ENCODE assay signal across 8 cellular contexts in genomic region chr13:62357887-62358645, GRCh38.
DNase-seq lines count a peak whose midpoint lies in the region; ATAC-seq and TF ChIP-seq lines count a peak whose summit lies in the region.

No MANE protein-coding gene starts in this region.

- no peak for TF ChIP-seq POLR2A in upper lobe of left lung (IDR thresholded peaks at IDR 0.05)

- H3K4me3 ChIP-seq in NT2/D1 (ENCODE audit: insufficient read length, low read depth) (no peak overlapping the region), fibroblast of mammary gland (ENCODE audit: control insufficient read depth, low read depth, low read length) (no peak overlapping the region), upper lobe of left lung (no peak overlapping the region)

- TF ChIP-seq EP300 in upper lobe of left lung (IDR thresholded peaks at IDR 0.05) = no peak

- no peaks in the 10 kb centered on the region for H3K4me1 ChIP-seq in NT2/D1 (ENCODE audit: insufficient read depth, insufficient read length)
- H3K4me1 ChIP-seq in upper lobe of left lung = no peaks in the 10 kb centered on the region

- peak; percentile 86 for ATAC-seq in GM18498 (IDR thresholded peaks at IDR 0.05; ENCODE audit: unreplicated experiment)
- ATAC-seq in HG03039 (IDR thresholded peaks at IDR 0.05; ENCODE audit: unreplicated experiment) = peak; percentile 67
- ATAC-seq in upper lobe of left lung (ENCODE audit: low FRiP score in 2 of 2) = no peak
- no peak for ATAC-seq in GM21526 (IDR thresholded peaks at IDR 0.05; ENCODE audit: low FRiP score, unreplicated experiment)

- no peaks in the 10 kb centered on the region for H3K9me3 ChIP-seq in NT2/D1 (ENCODE audit: insufficient read depth, low read length)
- H3K9me3 ChIP-seq in upper lobe of left lung = peaks cover 0 to 4% (median 0%) of the 10 kb centered on the region in 4 donors

- H3K27ac ChIP-seq in upper lobe of left lung = no peak overlapping the region

- DNase-seq in NT2/D1 (ENCODE audit: low read depth, low spot score) (peak; percentile 58), fibroblast of mammary gland (ENCODE audit: low read depth) (peak; percentile 51), upper lobe of left lung (no peak), NCI-H2107 treated with DMSO at 0.1 percent for 48 hours (lab: John Stamatoyannopoulos, UW; ENCODE audit: unreplicated experiment) (no peak)
- DNase-seq in activated CD4-positive, CD25-positive, alpha-beta regulatory T cell treated with anti-CD3 and anti-CD28 coated beads, Interleukin-2, amount 50 U/mL, for 72 hours = no peak

- no peak overlapping the region for H3K9ac ChIP-seq in NT2/D1 (ENCODE audit: insufficient read length, low read depth)

- TF ChIP-seq CTCF in fibroblast of mammary gland (conservative IDR thresholded peaks at IDR 0.05; ENCODE audit: control insufficient read depth, insufficient read depth, low read depth, low read length) = peak; percentile 49
- no peak for TF ChIP-seq CTCF in upper lobe of left lung (IDR thresholded peaks at IDR 0.05)

- H3K27me3 ChIP-seq in NT2/D1 (ENCODE audit: insufficient read depth, insufficient read length) = no peaks in the 10 kb centered on the region
- no peaks in the 10 kb centered on the region for H3K27me3 ChIP-seq in upper lobe of left lung

- H3K36me3 ChIP-seq in NT2/D1 (ENCODE audit: insufficient read depth, insufficient read length, low read length) (no peaks in the 10 kb centered on the region), upper lobe of left lung (no peaks in the 10 kb centered on the region)

- 30 to 43% methylated on average over 2 of the region's 2 CpGs for WGBS in upper lobe of left lung, 2 donors

Comparison
In these comparisons a context has a peak if more than half of its experiments do, and no peak if none do; other contexts are left out.
1. ATAC-seq: peak in GM18498 (single experiment) and HG03039 (single experiment); none in upper lobe of left lung (0 of 2) and GM21526 (single experiment).
2. DNase-seq: peak in NT2/D1 (single experiment) and fibroblast of mammary gland (single experiment); none in upper lobe of left lung (0 of 2), activated CD4-positive, CD25-positive, alpha-beta regulatory T cell treated with anti-CD3 and anti-CD28 coated beads, Interleukin-2, amount 50 U/mL, for 72 hours (single experiment) and NCI-H2107 treated with DMSO at 0.1 percent for 48 hours (single experiment).